ENCODE assay signal across 17 cellular contexts in genomic region chr10:60141916-60142559, GRCh38.
A peak's percentile ranks its signal among the peaks of the same experiment; 100 is the strongest.
DNase-seq lines count a peak whose midpoint lies in the region; ATAC-seq and TF ChIP-seq lines count a peak whose summit lies in the region.
"Had no signal": no experiment of that assay in that cellular context is flagged by ENCODE, and none has a peak within 500 bp of the region (broad histone marks: within the 10 kb centered on the region; RNA-seq: fewer than 3 reads in every experiment).

No MANE protein-coding gene starts in this region.

- H3K9me2 ChIP-seq in HCT116 (ENCODE audit: insufficient read depth) (0 out of 2 replicates have a peak, but pooled peaks cover 4% of the 10 kb centered on the region), hepatocyte (replicated peaks; ENCODE audit: insufficient read depth) (no peaks in the 10 kb centered on the region)

- BruUV-seq in HCT116 (replicated peaks; lab: Mats Ljungman, UMichigan): no TSS peak

- H3K4me1 ChIP-seq in HCT116 (ENCODE audit: control insufficient read depth in 1 of 2, insufficient read depth in 2 of 2, low read length in 2 of 2) (peaks cover 13 to 29% of the 10 kb centered on the region in 2 experiments), hepatocyte (ENCODE audit: insufficient read depth) (peaks cover 17% of the 10 kb centered on the region), gastrocnemius medialis (peaks cover 18 to 20% of the 10 kb centered on the region in 2 donors)

- peak overlapping the region; percentile 80; the same call in 1 of the 2 replicates for H3K27ac Mint-ChIP-seq in WTC11
- H3K27ac Mint-ChIP-seq: activated CD4-positive, alpha-beta T cell treated with anti-CD3 and anti-CD28 coated beads, Interleukin-2, amount 10 ng/mL, durations not matched to agents 7 days and 5 days; dendritic cell treated with granulocyte-macrophage colony-stimulating factor and Interleukin-4, amounts not matched to agents 40 ng/mL and 50 ng/mL, for 4 days; natural killer cell treated with Interleukin-12 subunit alpha and Interleukin-12 subunit beta and Interleukin-15 and Interleukin-18, amount 100 ng/mL, for 72 hours had no signal

- intact Hi-C loops in HCT116 (cut with micrococcal nuclease): no loop called here
- intact Hi-C loops in gastrocnemius medialis (cut with DNase I; ENCODE audit: low total_unique reads): loop anchor here (2.0 to 10.0 kb wide), 2 partner anchors 19 to 1023 kb away; no protein-coding TSS in a partner anchor

- H3K4me2 ChIP-seq in HCT116 (ENCODE audit: low read length): no peak overlapping the region
- peak overlapping the region; percentile 66 for H3K4me2 ChIP-seq in hepatocyte

- no peak for TF ChIP-seq RAD21 in HCT116 (IDR thresholded peaks at IDR 0.05; ENCODE audit: low read depth)

- no peaks in the 10 kb centered on the region for H4K20me1 ChIP-seq in HCT116 (ENCODE audit: insufficient read depth)
- H4K20me1 ChIP-seq in hepatocyte (ENCODE audit: insufficient read depth, poor library complexity, severe bottlenecking): no peaks in the 10 kb centered on the region

- H3K79me2 ChIP-seq in HCT116 (ENCODE audit: insufficient read depth, low read length): no peaks in the 10 kb centered on the region
- H3K79me2 ChIP-seq in hepatocyte: peaks cover 6% of the 10 kb centered on the region

- H3K9ac ChIP-seq in HCT116 (ENCODE audit: low read length): no peak overlapping the region

- TF ChIP-seq POLR2A in HCT116 (IDR thresholded peaks at IDR 0.05; ENCODE audit: borderline replicate concordance, extremely low read depth, insufficient read depth, insufficient read length): no peak
- no peak for TF ChIP-seq POLR2A in gastrocnemius medialis (IDR thresholded peaks at IDR 0.05)

- no peaks in the 10 kb centered on the region for H3K36me3 ChIP-seq in HCT116 (ENCODE audit: control insufficient read depth in 1 of 2, insufficient read depth in 2 of 2, low read length in 2 of 2)
- no peaks in the 10 kb centered on the region for H3K36me3 ChIP-seq in hepatocyte (replicated peaks; ENCODE audit: insufficient read depth, low read depth)
- no peaks in the 10 kb centered on the region for H3K36me3 ChIP-seq in gastrocnemius medialis

- WGBS in hepatocyte (ENCODE audit: low lambda C conversion rate, missing lambda C conversion rate): 93% methylated on average over 7 of the region's 7 CpGs

- H3K4me3 ChIP-seq in HCT116 (replicated peaks in 1 of 2; ENCODE audit: low read depth in 1 of 2, low read length in 2 of 2) (no peak overlapping the region), hepatocyte (no peak overlapping the region), gastrocnemius medialis (peak overlapping the region in 1 of 4 donors; percentile 56)
- H3K4me3 ChIP-seq: body of pancreas had no signal

- RAD21 ChIA-PET in HCT116 (lab: Charles Lee; ENCODE audit: low non-redundant PET in 1 of 2, low total read pairs in 2 of 2, uncharacterized antibody in 2 of 2, unreplicated experiment in 2 of 2): no interaction called here

- no peaks in the 10 kb centered on the region for H3K36me3 Mint-ChIP-seq in WTC11
- H3K36me3 Mint-ChIP-seq: natural killer cell treated with Interleukin-12 subunit alpha and Interleukin-12 subunit beta and Interleukin-15 and Interleukin-18, amount 100 ng/mL, for 72 hours had no signal

- CTCF ChIA-PET in HCT116 (lab: Charles Lee): no interaction called here
- CTCF ChIA-PET in WTC11 (lab: Charles Lee): interaction anchor here (0.6 to 2.0 kb wide), 2 partner anchors 39 to 68 kb away, joined by 3 to 7 read pairs; no protein-coding TSS in a partner anchor

- H3K27me3 ChIP-seq in HCT116 (ENCODE audit: insufficient read depth, low read length) (no peaks in the 10 kb centered on the region), hepatocyte (no peaks in the 10 kb centered on the region), gastrocnemius medialis (no peaks in the 10 kb centered on the region)
- H3K27me3 ChIP-seq: body of pancreas had no signal

- in situ Hi-C loops in gastrocnemius medialis (cut with MboI; ENCODE audit: low sequenced_read_pairs in 4 of 4): no loop called here

- ATAC-seq in HCT116 (peak; percentile 61; the same call in 1 of the 2 replicates), WTC11 (no peak), gastrocnemius medialis (no peak), HG03439 (IDR thresholded peaks at IDR 0.05; ENCODE audit: unreplicated experiment) (no peak)
- ATAC-seq: body of pancreas; natural killer cell treated with Interleukin-12 subunit alpha and Interleukin-12 subunit beta and Interleukin-15 and Interleukin-18, amount 100 ng/mL, for 72 hours had no signal

- H2AFZ ChIP-seq in HCT116 (ENCODE audit: low read depth, low read length, poor library complexity, severe bottlenecking) (no peak overlapping the region), hepatocyte (no peak overlapping the region)

- POLR2A ChIA-PET in HCT116 (lab: Charles Lee): no interaction called here
- POLR2A ChIA-PET in WTC11 (lab: Charles Lee): no interaction called here

- H3K27me3 Mint-ChIP-seq in WTC11 (ENCODE audit: low read depth): no peaks in the 10 kb centered on the region
- H3K27me3 Mint-ChIP-seq: activated CD4-positive, alpha-beta T cell treated with anti-CD3 and anti-CD28 coated beads, Interleukin-2, amount 10 ng/mL, durations not matched to agents 7 days and 5 days; dendritic cell treated with granulocyte-macrophage colony-stimulating factor and Interleukin-4, amounts not matched to agents 40 ng/mL and 50 ng/mL, for 4 days; natural killer cell treated with Interleukin-12 subunit alpha and Interleukin-12 subunit beta and Interleukin-15 and Interleukin-18, amount 100 ng/mL, for 72 hours had no signal

- DNase-seq in HCT116 (ENCODE audit: low read depth, low spot score) (no peak), WTC11 (ENCODE audit: low spot score) (no peak), hepatocyte (ENCODE audit: low spot score) (no peak), gastrocnemius medialis (no peak), SK-N-DZ (ENCODE audit: low spot score) (no peak), NCI-H2227 (lab: John Stamatoyannopoulos, UW; ENCODE audit: unreplicated experiment) (no peak), occipital lobe (lab: John Stamatoyannopoulos, UW) (no peak)
- DNase-seq: activated CD4-positive, alpha-beta T cell treated with anti-CD3 and anti-CD28 coated beads, Interleukin-2, amount 10 ng/mL, durations not matched to agents 7 days and 5 days; activated naive CD4-positive, alpha-beta T cell treated with anti-CD3 and anti-CD28 coated beads, Interleukin-2, amount 50 U/mL, for 16 hours; body of pancreas; NCI-H1930; NCI-H524; stimulated activated CD4-positive, alpha-beta T cell treated with anti-CD3 and anti-CD28 coated beads, Interleukin-4, amount 100 ng/mL, for 1 hour; SW 1271 had no signal

- TF ChIP-seq CTCF in HCT116 (IDR thresholded peaks at IDR 0.05 in 2 of 3, conservative IDR thresholded peaks at IDR 0.05 in 1 of 3; ENCODE audit: borderline replicate concordance in 1 of 3, insufficient read depth in 1 of 3, low read depth in 2 of 3, low read length in 2 of 3) (peak in 2 of 3 experiments; percentile 11 to 27; a peak in 1 of 6 replicates), WTC11 (IDR thresholded peaks at IDR 0.05) (no peak), hepatocyte (IDR thresholded peaks at IDR 0.05; ENCODE audit: poor library complexity) (no peak), gastrocnemius medialis (IDR thresholded peaks at IDR 0.05 in 4 of 5, conservative IDR thresholded peaks at IDR 0.05 in 1 of 5) (no peak)

- no peaks in the 10 kb centered on the region for H3K9me3 Mint-ChIP-seq in WTC11
- H3K9me3 Mint-ChIP-seq: activated CD4-positive, alpha-beta T cell treated with anti-CD3 and anti-CD28 coated beads, Interleukin-2, amount 10 ng/mL, durations not matched to agents 7 days and 5 days; dendritic cell treated with granulocyte-macrophage colony-stimulating factor and Interleukin-4, amounts not matched to agents 40 ng/mL and 50 ng/mL, for 4 days; natural killer cell treated with Interleukin-12 subunit alpha and Interleukin-12 subunit beta and Interleukin-15 and Interleukin-18, amount 100 ng/mL, for 72 hours had no signal

- peaks cover 22% of the 10 kb centered on the region for H3K4me1 Mint-ChIP-seq in WTC11
- H3K4me1 Mint-ChIP-seq: activated CD4-positive, alpha-beta T cell treated with anti-CD3 and anti-CD28 coated beads, Interleukin-2, amount 10 ng/mL, durations not matched to agents 7 days and 5 days had no signal

- H3K4me3 Mint-ChIP-seq in WTC11: peak overlapping the region; percentile 41
- H3K4me3 Mint-ChIP-seq: activated CD4-positive, alpha-beta T cell treated with anti-CD3 and anti-CD28 coated beads, Interleukin-2, amount 10 ng/mL, durations not matched to agents 7 days and 5 days; dendritic cell treated with granulocyte-macrophage colony-stimulating factor and Interleukin-4, amounts not matched to agents 40 ng/mL and 50 ng/mL, for 4 days; natural killer cell treated with Interleukin-12 subunit alpha and Interleukin-12 subunit beta and Interleukin-15 and Interleukin-18, amount 100 ng/mL, for 72 hours had no signal

- H3K27ac ChIP-seq in HCT116 (ENCODE audit: low read depth, low read length): no peak overlapping the region
- peak overlapping the region; percentile 80 for H3K27ac ChIP-seq in hepatocyte
- H3K27ac ChIP-seq in gastrocnemius medialis: peak overlapping the region; percentile 86 to 96 (median 89)

- H3K9me3 ChIP-seq in HCT116 (ENCODE audit: control insufficient read depth in 1 of 2, insufficient read depth in 1 of 2, low read depth in 1 of 2, low read length in 2 of 2) (no peaks in the 10 kb centered on the region), hepatocyte (ENCODE audit: low read depth) (no peaks in the 10 kb centered on the region), gastrocnemius medialis (no peaks in the 10 kb centered on the region)
- H3K9me3 ChIP-seq: body of pancreas had no signal

TF ChIP-seq in HCT116, 20 proteins besides CTCF, POLR2A, EP300 and RAD21 (continues in another document):
- no peak for TF ChIP-seq POLR2AphosphoS5 (IDR thresholded peaks at IDR 0.05; ENCODE audit: low read depth, low read length)

TF ChIP-seq in WTC11, 78 proteins besides CTCF, POLR2A, EP300 and RAD21 (continues in another document):
- TF ChIP-seq SOX15 (CRISPR knock-in tag; IDR thresholded peaks at IDR 0.05) (no peak), SMAD4 (CRISPR knock-in tag; IDR thresholded peaks at IDR 0.05) (no peak), ZNF219 (CRISPR knock-in tag; IDR thresholded peaks at IDR 0.05; ENCODE audit: borderline replicate concordance) (no peak), ZNF232 (CRISPR knock-in tag; IDR thresholded peaks at IDR 0.05) (no peak)
- TF ChIP-seq, protein P1, sequence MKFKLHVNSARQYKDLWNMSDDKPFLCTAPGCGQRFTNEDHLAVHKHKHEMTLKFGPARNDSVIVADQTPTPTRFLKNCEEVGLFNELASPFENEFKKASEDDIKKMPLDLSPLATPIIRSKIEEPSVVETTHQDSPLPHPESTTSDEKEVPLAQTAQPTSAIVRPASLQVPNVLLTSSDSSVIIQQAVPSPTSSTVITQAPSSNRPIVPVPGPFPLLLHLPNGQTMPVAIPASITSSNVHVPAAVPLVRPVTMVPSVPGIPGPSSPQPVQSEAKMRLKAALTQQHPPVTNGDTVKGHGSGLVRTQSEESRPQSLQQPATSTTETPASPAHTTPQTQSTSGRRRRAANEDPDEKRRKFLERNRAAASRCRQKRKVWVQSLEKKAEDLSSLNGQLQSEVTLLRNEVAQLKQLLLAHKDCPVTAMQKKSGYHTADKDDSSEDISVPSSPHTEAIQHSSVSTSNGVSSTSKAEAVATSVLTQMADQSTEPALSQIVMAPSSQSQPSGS (CRISPR knock-in tag; IDR thresholded peaks at IDR 0.05; ENCODE audit: borderline replicate concordance, low read depth): no peak

Comparison
In these comparisons a context has a peak if more than half of its experiments do, and no peak if none do; other contexts are left out.
1. CTCF ChIP-seq: peak in HCT116 (2 of 3); none in WTC11 (single experiment), hepatocyte (single experiment) and gastrocnemius medialis (0 of 5).
2. Of the 4 proteins assayed by ChIP-seq in both WTC11 and HCT116: peak only in WTC11: none; only in HCT116: CTCF; in both: none; in neither: 3.